18 cellular contexts compared by ENCODE assay signal in the genomic region with DNA sequence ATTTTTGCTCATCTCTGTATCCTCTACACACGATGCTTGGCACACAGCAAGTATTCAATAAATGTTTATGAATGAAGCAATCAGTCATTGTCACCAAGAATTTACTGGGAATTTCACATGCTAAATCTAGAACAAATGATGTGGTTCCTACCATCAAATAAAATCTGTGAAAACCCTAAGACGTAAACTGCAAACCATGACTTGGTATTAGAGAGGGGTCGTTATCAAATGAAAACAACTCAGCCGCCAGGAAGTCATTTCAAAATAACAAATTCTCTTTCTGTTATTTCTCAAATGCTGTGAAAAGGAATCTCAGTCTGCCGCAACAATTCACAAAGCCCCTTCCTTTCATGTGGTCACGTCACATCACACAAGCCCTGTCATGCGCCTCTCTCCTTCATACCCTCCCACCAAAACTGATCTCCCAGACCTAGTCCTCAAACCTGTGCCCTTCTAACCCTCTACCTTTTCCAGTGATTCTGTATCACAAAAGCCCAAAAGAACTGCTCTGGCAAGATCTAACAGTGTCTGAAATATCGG.
A peak's percentile ranks its signal among the peaks of the same experiment; 100 is the strongest.
DNase-seq lines count a peak whose midpoint lies in the region; ATAC-seq and TF ChIP-seq lines count a peak whose summit lies in the region.
"Had no signal": no experiment of that assay in that cellular context is flagged by ENCODE, and none has a peak within 500 bp of the region (broad histone marks: within the 10 kb centered on the region; RNA-seq: fewer than 3 reads in every experiment).

No MANE protein-coding gene starts in this region.

- no peaks in the 10 kb centered on the region for H3K4me1 Mint-ChIP-seq in dendritic cell treated with granulocyte-macrophage colony-stimulating factor and Interleukin-4, amounts not matched to agents 40 ng/mL and 50 ng/mL, for 4 days (ENCODE audit: low read depth)
- H3K4me1 Mint-ChIP-seq in nephron progenitor cell, result peaks cover 6% of the 10 kb centered on the region
- H3K4me1 Mint-ChIP-seq: CD8-positive, alpha-beta memory T cell had no signal

- no peaks in the 10 kb centered on the region for H3K27me3 Mint-ChIP-seq in dendritic cell treated with granulocyte-macrophage colony-stimulating factor and Interleukin-4, amounts not matched to agents 40 ng/mL and 50 ng/mL, for 4 days
- H3K27me3 Mint-ChIP-seq in nephron progenitor cell (ENCODE audit: low read depth, poor library complexity), result no peaks in the 10 kb centered on the region
- H3K27me3 Mint-ChIP-seq: CD8-positive, alpha-beta memory T cell had no signal

- TF ChIP-seq CTCF in nephron progenitor cell (IDR thresholded peaks at IDR 0.05), result no peak

- peak overlapping the region; percentile 5 for H3K27ac Mint-ChIP-seq in dendritic cell treated with granulocyte-macrophage colony-stimulating factor and Interleukin-4, amounts not matched to agents 40 ng/mL and 50 ng/mL, for 4 days
- peak overlapping the region; percentile 19 for H3K27ac Mint-ChIP-seq in nephron progenitor cell
- H3K27ac Mint-ChIP-seq: CD8-positive, alpha-beta memory T cell had no signal

- DNase-seq in SW480 (ENCODE audit: low spot score), result peak; percentile 11
- no peak for DNase-seq in nephron progenitor cell
- DNase-seq in SHP77 (lab: John Stamatoyannopoulos, UW), result no peak
- no peak for DNase-seq in CD1c-positive myeloid dendritic cell (ENCODE audit: extremely low spot score)
- DNase-seq: Calu3; CD8-positive, alpha-beta memory T cell; DMS53; EL; GF-D8; Kasumi-1; NCI-H1694 treated with DMSO at 0.1 percent for 48 hours; NCI-H2081 treated with DMSO at 0.1 percent for 48 hours; NCI-H2171 treated with DMSO at 0.1 percent for 48 hours; NCI-H526; OCI-M1 had no signal

- intact Hi-C loops in dendritic cell treated with granulocyte-macrophage colony-stimulating factor and Interleukin-4, amounts not matched to agents 40 ng/mL and 50 ng/mL, for 4 days (cut with micrococcal nuclease), result no loop called here

- ATAC-seq in HG03460 (IDR thresholded peaks at IDR 0.05; ENCODE audit: unreplicated experiment), result no peak
- no peak for ATAC-seq in GM19328 (IDR thresholded peaks at IDR 0.05; ENCODE audit: unreplicated experiment)

- H3K9me3 Mint-ChIP-seq in dendritic cell treated with granulocyte-macrophage colony-stimulating factor and Interleukin-4, amounts not matched to agents 40 ng/mL and 50 ng/mL, for 4 days, result no peaks in the 10 kb centered on the region
- peaks cover 3% of the 10 kb centered on the region for H3K9me3 Mint-ChIP-seq in nephron progenitor cell

- no peaks in the 10 kb centered on the region for H3K36me3 Mint-ChIP-seq in dendritic cell treated with granulocyte-macrophage colony-stimulating factor and Interleukin-4, amounts not matched to agents 40 ng/mL and 50 ng/mL, for 4 days (ENCODE audit: low read depth)
- no peaks in the 10 kb centered on the region for H3K36me3 Mint-ChIP-seq in nephron progenitor cell (ENCODE audit: low read depth)
- H3K36me3 Mint-ChIP-seq: CD8-positive, alpha-beta memory T cell had no signal

- no peak overlapping the region for H3K4me3 Mint-ChIP-seq in dendritic cell treated with granulocyte-macrophage colony-stimulating factor and Interleukin-4, amounts not matched to agents 40 ng/mL and 50 ng/mL, for 4 days
- H3K4me3 Mint-ChIP-seq in nephron progenitor cell, result no peak overlapping the region
- H3K4me3 Mint-ChIP-seq: CD8-positive, alpha-beta memory T cell had no signal
